Comparison of ENCODE assay signal across 33 cellular contexts in the genomic region with DNA sequence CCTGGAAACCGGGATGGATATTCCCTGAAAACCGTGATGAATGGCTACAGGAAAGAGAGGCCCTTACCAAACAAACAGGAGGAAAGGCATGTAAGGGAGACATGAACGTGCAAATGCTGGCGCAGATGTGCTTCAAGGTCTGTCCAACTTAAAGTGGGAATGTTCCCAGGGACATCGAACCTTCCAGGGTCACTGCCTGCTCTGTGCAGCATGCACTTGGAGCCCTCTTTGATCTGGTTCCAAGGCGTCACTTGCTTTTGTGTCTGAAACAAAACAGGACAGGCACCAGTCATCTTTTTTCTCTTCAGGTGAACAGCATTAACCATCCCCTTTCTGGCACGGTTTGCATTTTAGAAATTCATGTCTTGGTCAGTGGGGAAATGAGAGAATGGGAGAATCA.
"Had no signal": no experiment of that assay in that cellular context is flagged by ENCODE, and none has a peak within 500 bp of the region (broad histone marks: within the 10 kb centered on the region; RNA-seq: fewer than 3 reads in every experiment).

No MANE protein-coding gene starts in this region.

- H3K27me3 Mint-ChIP-seq: activated CD4-positive, alpha-beta T cell treated with anti-CD3 and anti-CD28 coated beads for 36 hours; activated CD4-positive, alpha-beta T cell treated with anti-CD3 and anti-CD28 coated beads, Interleukin-2, amount 10 ng/mL, durations not matched to agents 7 days and 5 days; activated naive CD4-positive, alpha-beta T cell treated with anti-CD3 and anti-CD28 coated beads, Interleukin-2, amount 50 U/mL, for 24 hours; activated naive CD8-positive, alpha-beta T cell treated with anti-CD3 and anti-CD28 coated beads, Interleukin-2, amount 10 ng/mL, durations not matched to agents 7 days and 5 days; activated T-cell treated with anti-CD3 and anti-CD28 coated beads, Interleukin-2, amount 50 U/mL, for 24 hours had no signal

- H3K9ac ChIP-seq: SK-N-SH had no signal

- H3K4me1 Mint-ChIP-seq: activated CD4-positive, alpha-beta T cell treated with anti-CD3 and anti-CD28 coated beads for 36 hours; activated CD4-positive, alpha-beta T cell treated with anti-CD3 and anti-CD28 coated beads, Interleukin-2, amount 10 ng/mL, durations not matched to agents 7 days and 5 days; activated naive CD4-positive, alpha-beta T cell treated with anti-CD3 and anti-CD28 coated beads, Interleukin-2, amount 50 U/mL, for 24 hours; activated naive CD8-positive, alpha-beta T cell treated with anti-CD3 and anti-CD28 coated beads, Interleukin-2, amount 10 ng/mL, durations not matched to agents 7 days and 5 days had no signal

- H3K9me3 ChIP-seq: Peyer's patch, SJSA1, SK-N-SH had no signal

- H3K4me3 Mint-ChIP-seq: activated CD4-positive, alpha-beta T cell treated with anti-CD3 and anti-CD28 coated beads for 36 hours; activated CD4-positive, alpha-beta T cell treated with anti-CD3 and anti-CD28 coated beads, Interleukin-2, amount 10 ng/mL, durations not matched to agents 7 days and 5 days; activated CD8-positive, alpha-beta T cell treated with anti-CD3 and anti-CD28 coated beads, Interleukin-2, amount 10 ng/mL, durations not matched to agents 7 days and 5 days; activated naive CD4-positive, alpha-beta T cell treated with anti-CD3 and anti-CD28 coated beads, Interleukin-2, amount 50 U/mL, for 24 hours; activated naive CD8-positive, alpha-beta T cell treated with anti-CD3 and anti-CD28 coated beads, Interleukin-2, amount 10 ng/mL, durations not matched to agents 7 days and 5 days; activated T-cell treated with anti-CD3 and anti-CD28 coated beads, Interleukin-2, amount 50 U/mL, for 24 hours; brain; T-helper 1 cell treated with Interleukin-12 subunit alpha and Interleukin-12 subunit beta and Interleukin-4 antibody, amounts not matched to agents 30 μg/mL and 1 μg/mL, for 36 hours; T-helper 2 cell treated with Interferon-gamma antibody and Interleukin-4, amounts not matched to agents 5 μg/mL and 100 μg/mL, for 36 hours; WTC11 had no signal

- H3K27ac Mint-ChIP-seq: activated CD4-positive, alpha-beta T cell treated with anti-CD3 and anti-CD28 coated beads for 36 hours; activated CD4-positive, alpha-beta T cell treated with anti-CD3 and anti-CD28 coated beads, Interleukin-2, amount 10 ng/mL, durations not matched to agents 7 days and 5 days; activated CD8-positive, alpha-beta T cell treated with anti-CD3 and anti-CD28 coated beads, Interleukin-2, amount 10 ng/mL, durations not matched to agents 7 days and 5 days; activated naive CD4-positive, alpha-beta T cell treated with anti-CD3 and anti-CD28 coated beads, Interleukin-2, amount 50 U/mL, for 24 hours; activated naive CD8-positive, alpha-beta T cell treated with anti-CD3 and anti-CD28 coated beads, Interleukin-2, amount 10 ng/mL, durations not matched to agents 7 days and 5 days; activated T-cell treated with anti-CD3 and anti-CD28 coated beads, Interleukin-2, amount 50 U/mL, for 24 hours; activated T-helper 2 cell treated with anti-CD3 and anti-CD28 coated beads, Interferon-gamma antibody, Interleukin-2, Interleukin-4, amounts not matched to agents 10 μg/mL and 5 μg/mL and 100 μg/mL, durations not matched to agents 14 hours and 24 hours and 36 hours; brain; T-helper 1 cell treated with Interleukin-12 subunit alpha and Interleukin-12 subunit beta and Interleukin-4 antibody, amounts not matched to agents 30 μg/mL and 1 μg/mL, for 36 hours; T-helper 2 cell treated with Interferon-gamma antibody and Interleukin-4, amounts not matched to agents 5 μg/mL and 100 μg/mL, for 36 hours; WTC11 had no signal

- H3K36me3 Mint-ChIP-seq: activated naive CD4-positive, alpha-beta T cell treated with anti-CD3 and anti-CD28 coated beads, Interleukin-2, amount 50 U/mL, for 24 hours; activated naive CD8-positive, alpha-beta T cell treated with anti-CD3 and anti-CD28 coated beads, Interleukin-2, amount 10 ng/mL, durations not matched to agents 7 days and 5 days had no signal

- H3K4me3 ChIP-seq: Peyer's patch, SJSA1 had no signal

- H3K4me1 ChIP-seq: SJSA1 had no signal

- DNase-seq: activated CD4-positive, alpha-beta T cell treated with anti-CD3 and anti-CD28 coated beads for 36 hours; activated CD4-positive, alpha-beta T cell treated with anti-CD3 and anti-CD28 coated beads, Interleukin-2, amount 10 ng/mL, durations not matched to agents 7 days and 5 days; activated CD4-positive, alpha-beta T cell treated with anti-CD3 and anti-CD28 coated beads, Interleukin-2, amount 50 U/mL, for 48 hours; activated CD8-positive, alpha-beta T cell treated with anti-CD3 and anti-CD28 coated beads, Interleukin-2, amount 10 ng/mL, durations not matched to agents 7 days and 5 days; activated gamma-delta T cell; activated naive CD4-positive, alpha-beta T cell treated with Interleukin-2 at 50 U/mL for 16 hours; activated naive CD8-positive, alpha-beta T cell treated with anti-CD3 and anti-CD28 coated beads, Interleukin-2, amount 10 ng/mL, durations not matched to agents 7 days and 5 days; activated T-cell treated with anti-CD3 and anti-CD28 coated beads, Interleukin-2, amount 50 U/mL, for 24 hours; caudate nucleus; cerebellar nuclear complex; NCI-H1092 treated with DMSO at 0.1 percent for 48 hours; NCI-H1417; NCI-H146; NCI-H187; NCI-H2029 treated with DMSO at 0.1 percent for 48 hours; NCI-H2107; NCI-H2171; NCI-H510A; NCI-H526; NCI-H748 treated with DMSO at 0.1 percent for 48 hours; NK-92 treated with Interleukin-12 subunit alpha and Interleukin-12 subunit beta, amount 100 ng/mL, for 24 hours; PC-3; Peyer's patch; RPMI8226; SHP77 treated with DMSO at 0.1 percent for 48 hours; SK-N-SH had no signal

- H3K36me3 ChIP-seq: Peyer's patch, SJSA1 had no signal

- H3K27me3 ChIP-seq: Peyer's patch, SJSA1 had no signal

- H3K27ac ChIP-seq: Peyer's patch, SJSA1 had no signal
